ENCODE assay signal across 24 cellular contexts in genomic region chr15:23750776-23751175, GRCh38.
"Had no signal": no experiment of that assay in that cellular context is flagged by ENCODE, and none has a peak within 500 bp of the region (broad histone marks: within the 10 kb centered on the region; RNA-seq: fewer than 3 reads in every experiment).

No MANE protein-coding gene starts in this region.

- H3K27ac Mint-ChIP-seq: IgD-negative memory B cell had no signal

- H3K36me3 Mint-ChIP-seq: IgD-negative memory B cell had no signal

- H3K27me3 Mint-ChIP-seq: IgD-negative memory B cell had no signal

- H3K4me3 ChIP-seq: K562, SJSA1, SK-N-MC had no signal

- H3K4me1 ChIP-seq: SJSA1 had no signal

- H3K4me1 Mint-ChIP-seq: IgD-negative memory B cell had no signal

- H3K4me2 ChIP-seq: KMS-11 had no signal

- H3K27me3 ChIP-seq: SJSA1 had no signal

- ATAC-seq: K562 had no signal

- H3K36me3 ChIP-seq: SJSA1 had no signal

- H3K27ac ChIP-seq: HL-60, KMS-11, SJSA1, SK-N-MC had no signal

- DNase-seq: Kasumi-1, NCI-H1092, NCI-H1105 treated with DMSO at 0.1 percent for 48 hours, NCI-H1417 treated with DMSO at 0.1 percent for 48 hours, NCI-H146, NCI-H1694 treated with DMSO at 0.1 percent for 48 hours, NCI-H1930, NCI-H2081, NCI-H2107, NCI-H226, NCI-H446, NCI-H510A, NCI-H524 treated with DMSO at 0.1 percent for 48 hours, NCI-H69, NCI-H774, Right ventricle myocardium superior, RPMI8226, SIG-M5 had no signal

- H3K4me3 Mint-ChIP-seq: IgD-negative memory B cell had no signal

- H3K9me3 ChIP-seq: SJSA1 had no signal
